In genomic region chr1:66929691-66929998, GRCh38 we compare ENCODE assay signal across 8 cellular contexts. TPM values are rescaled to one million over a fixed set of nuclear protein-coding genes. Genes with fewer than 3 reads are reported as not detected.
A peak's percentile ranks its signal among the peaks of the same experiment; 100 is the strongest.
DNase-seq lines count a peak whose midpoint lies in the region; ATAC-seq and TF ChIP-seq lines count a peak whose summit lies in the region.

No MANE protein-coding gene starts in this region.

- H3K27ac Mint-ChIP-seq in activated T-helper 2 cell treated with anti-CD3 and anti-CD28 coated beads, Interferon-gamma antibody, Interleukin-2, Interleukin-4, amounts not matched to agents 10 μg/mL and 5 μg/mL and 100 μg/mL, durations not matched to agents 14 hours and 24 hours and 36 hours, result peak overlapping the region; percentile 91
- H3K27ac Mint-ChIP-seq in stimulated activated memory B cell treated with anti-CD40 and anti-IgM and Interleukin-4, amounts not matched to agents 10 μg/mL and 1 μg/mL and 100 μg/mL, for 72 hours, result peak overlapping the region; percentile 92

- H3K27me3 ChIP-seq in HL-60 (ENCODE audit: insufficient read depth, poor library complexity, severe bottlenecking) (no peaks in the 10 kb centered on the region), iPS-18a (ENCODE audit: control insufficient read depth, insufficient read depth, low read length) (no peaks in the 10 kb centered on the region)

- DNase-seq in HL-60 (ENCODE audit: low read depth in 1 of 2, low spot score in 1 of 2) (no peak), NCI-H1930 (lab: John Stamatoyannopoulos, UW) (no peak), ACHN (no peak), HUDEP-2 (lab: John Stamatoyannopoulos, UW; ENCODE audit: unreplicated experiment in 76 of 76) (no peak), KBM-7 (no peak)
- DNase-seq in activated T-helper 2 cell treated with anti-CD3 and anti-CD28 coated beads, Interferon-gamma antibody, Interleukin-2, Interleukin-4, amounts not matched to agents 10 μg/mL and 5 μg/mL and 100 μg/mL, durations not matched to agents 14 hours and 24 hours and 36 hours (ENCODE audit: low spot score), result no peak

- peak overlapping the region; percentile 90 for H3K4me3 Mint-ChIP-seq in activated T-helper 2 cell treated with anti-CD3 and anti-CD28 coated beads, Interferon-gamma antibody, Interleukin-2, Interleukin-4, amounts not matched to agents 10 μg/mL and 5 μg/mL and 100 μg/mL, durations not matched to agents 14 hours and 24 hours and 36 hours (ENCODE audit: low read depth)
- peak overlapping the region; percentile 90 for H3K4me3 Mint-ChIP-seq in stimulated activated memory B cell treated with anti-CD40 and anti-IgM and Interleukin-4, amounts not matched to agents 10 μg/mL and 1 μg/mL and 100 μg/mL, for 72 hours

- in situ Hi-C loops in ACHN (cut with HindIII; ENCODE audit: low pct_ligation_motif_present, low pct_unique_long_range_greater_than_20kb, low sequenced_read_pairs), result no loop called here
- in situ Hi-C loops in KBM-7 (cut with MboI; ENCODE audit: low pct_unique_long_range_greater_than_20kb, low sequenced_read_pairs), result no loop called here

- no peaks in the 10 kb centered on the region for H3K9me3 ChIP-seq in iPS-18a (ENCODE audit: control insufficient read depth, low read depth, low read length)

- no peak overlapping the region for H3K9ac ChIP-seq in iPS-18a (ENCODE audit: low read length)

- peak overlapping the region; percentile 98 for H3K27ac ChIP-seq in HL-60 (replicated peaks)
- no peak overlapping the region for H3K27ac ChIP-seq in iPS-18a (ENCODE audit: low read length)

- H3K4me1 Mint-ChIP-seq in activated T-helper 2 cell treated with anti-CD3 and anti-CD28 coated beads, Interferon-gamma antibody, Interleukin-2, Interleukin-4, amounts not matched to agents 10 μg/mL and 5 μg/mL and 100 μg/mL, durations not matched to agents 14 hours and 24 hours and 36 hours (ENCODE audit: low read depth), result peaks cover 51% of the 10 kb centered on the region
- H3K4me1 Mint-ChIP-seq in stimulated activated memory B cell treated with anti-CD40 and anti-IgM and Interleukin-4, amounts not matched to agents 10 μg/mL and 1 μg/mL and 100 μg/mL, for 72 hours, result peaks cover 50% of the 10 kb centered on the region

- no peaks in the 10 kb centered on the region for H3K36me3 ChIP-seq in iPS-18a (ENCODE audit: control insufficient read depth, low read depth, low read length)

- H3K27me3 Mint-ChIP-seq in activated T-helper 2 cell treated with anti-CD3 and anti-CD28 coated beads, Interferon-gamma antibody, Interleukin-2, Interleukin-4, amounts not matched to agents 10 μg/mL and 5 μg/mL and 100 μg/mL, durations not matched to agents 14 hours and 24 hours and 36 hours (ENCODE audit: low read depth), result no peaks in the 10 kb centered on the region
- no peaks in the 10 kb centered on the region for H3K27me3 Mint-ChIP-seq in stimulated activated memory B cell treated with anti-CD40 and anti-IgM and Interleukin-4, amounts not matched to agents 10 μg/mL and 1 μg/mL and 100 μg/mL, for 72 hours

- no peaks in the 10 kb centered on the region for H3K9me3 Mint-ChIP-seq in activated T-helper 2 cell treated with anti-CD3 and anti-CD28 coated beads, Interferon-gamma antibody, Interleukin-2, Interleukin-4, amounts not matched to agents 10 μg/mL and 5 μg/mL and 100 μg/mL, durations not matched to agents 14 hours and 24 hours and 36 hours
- no peaks in the 10 kb centered on the region for H3K9me3 Mint-ChIP-seq in stimulated activated memory B cell treated with anti-CD40 and anti-IgM and Interleukin-4, amounts not matched to agents 10 μg/mL and 1 μg/mL and 100 μg/mL, for 72 hours

- intact Hi-C loops in activated T-helper 2 cell treated with anti-CD3 and anti-CD28 coated beads, Interferon-gamma antibody, Interleukin-2, Interleukin-4, amounts not matched to agents 10 μg/mL and 5 μg/mL and 100 μg/mL, durations not matched to agents 14 hours and 24 hours and 36 hours (cut with micrococcal nuclease), result no loop called here

- no peak for ATAC-seq in stimulated activated memory B cell treated with anti-CD40 and anti-IgM and Interleukin-4, amounts not matched to agents 10 μg/mL and 1 μg/mL and 100 μg/mL, for 72 hours

- peak overlapping the region; percentile 75 for H3K4me3 ChIP-seq in HL-60 (replicated peaks; ENCODE audit: insufficient read depth, low read length)
- peak overlapping the region; percentile 66 for H3K4me3 ChIP-seq in iPS-18a (ENCODE audit: low read length)

- peaks cover 31% of the 10 kb centered on the region for H3K36me3 Mint-ChIP-seq in activated T-helper 2 cell treated with anti-CD3 and anti-CD28 coated beads, Interferon-gamma antibody, Interleukin-2, Interleukin-4, amounts not matched to agents 10 μg/mL and 5 μg/mL and 100 μg/mL, durations not matched to agents 14 hours and 24 hours and 36 hours (ENCODE audit: low read depth)
- H3K36me3 Mint-ChIP-seq in stimulated activated memory B cell treated with anti-CD40 and anti-IgM and Interleukin-4, amounts not matched to agents 10 μg/mL and 1 μg/mL and 100 μg/mL, for 72 hours, result no peaks in the 10 kb centered on the region

- no peak for TF ChIP-seq CTCF in HL-60 (IDR thresholded peaks at IDR 0.05; ENCODE audit: insufficient read depth, low read length)

- peaks cover 27% of the 10 kb centered on the region for H3K4me1 ChIP-seq in iPS-18a (ENCODE audit: control insufficient read depth, low read depth, low read length)

RNA-seq across cellular contexts. Expression of gene MIER1, which starts 4.9 kb away (rescaled TPM):
- 44.5 and 45.1 TPM in 2 replicates for total RNA-seq in activated T-helper 2 cell treated with anti-CD3 and anti-CD28 coated beads, Interferon-gamma antibody, Interleukin-2, Interleukin-4, amounts not matched to agents 10 μg/mL and 5 μg/mL and 100 μg/mL, durations not matched to agents 14 hours and 24 hours and 36 hours

RNA-seq across cellular contexts. Expression of gene DNAI4, which starts 5.0 kb away (rescaled TPM):
- total RNA-seq in activated T-helper 2 cell treated with anti-CD3 and anti-CD28 coated beads, Interferon-gamma antibody, Interleukin-2, Interleukin-4, amounts not matched to agents 10 μg/mL and 5 μg/mL and 100 μg/mL, durations not matched to agents 14 hours and 24 hours and 36 hours, result 0.90 and 1.7 TPM in 2 replicates
